ENCODE assay signal across 16 cellular contexts in genomic region chr13:73893833-73894232, GRCh38.
"Had no signal": no experiment of that assay in that cellular context is flagged by ENCODE, and none has a peak within 500 bp of the region (broad histone marks: within the 10 kb centered on the region; RNA-seq: fewer than 3 reads in every experiment).

No MANE protein-coding gene starts in this region.

- H3K4me3 ChIP-seq: SJCRH30 had no signal

- H3K9me3 ChIP-seq: SJCRH30 had no signal

- H3K27me3 ChIP-seq: SJCRH30 had no signal

- ATAC-seq: SK-N-SH treated with all-trans-retinoic acid at 6 μM for 48 hours had no signal

- DNase-seq: KBM-7, MV-4-11, NCI-H1048, NCI-H1436, NCI-H187, NCI-H2029, NCI-H2081 treated with DMSO at 0.1 percent for 48 hours, NCI-H2227 treated with DMSO at 0.1 percent for 48 hours, NCI-H524, NCI-H526 treated with DMSO at 0.1 percent for 48 hours, NCI-H774, RPMI8226, SHP77 treated with DMSO at 0.1 percent for 48 hours, SJCRH30 had no signal

- H3K36me3 ChIP-seq: SJCRH30 had no signal

- H3K4me1 ChIP-seq: SJCRH30 had no signal

- H3K27ac ChIP-seq: HL-60, SJCRH30 had no signal
